2 cellular contexts compared by ENCODE assay signal in the genomic region with DNA sequence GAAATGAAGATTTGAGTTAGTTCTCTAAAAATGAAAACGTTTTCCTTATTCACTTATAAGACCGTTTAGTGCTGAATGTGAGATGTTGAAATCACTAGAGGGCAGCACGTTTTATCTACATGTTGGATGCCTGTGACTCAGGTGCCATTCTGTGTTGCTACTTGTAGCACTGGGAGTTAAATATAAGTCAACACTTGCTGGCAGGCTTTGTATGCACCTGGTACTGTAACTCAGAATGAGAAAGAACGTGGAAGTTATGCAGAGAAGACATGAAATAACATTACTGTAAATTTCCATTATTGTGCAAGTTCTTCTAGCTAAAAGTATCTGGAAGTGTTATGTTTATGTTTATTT.
TF ChIP-seq lines count a peak whose summit lies in the region.

No MANE protein-coding gene starts in this region.

TF ChIP-seq in K562, 482 proteins besides CTCF, POLR2A, EP300 and RAD21:
- TF ChIP-seq CEBPG (CRISPR knock-in tag; IDR thresholded peaks at IDR 0.05) (no peak), CEBPG (tag; conservative IDR thresholded peaks at IDR 0.05 in 1 of 2, IDR thresholded peaks at IDR 0.05 in 1 of 2) (peak; percentile 74 to 79), CREM (IDR thresholded peaks at IDR 0.05; ENCODE audit: low read depth) (no peak), CEBPB (tag; IDR thresholded peaks at IDR 0.05) (peak; percentile 92), GABPB1 (CRISPR knock-in tag; IDR thresholded peaks at IDR 0.05) (no peak), FOXK2 (conservative IDR thresholded peaks at IDR 0.05 in 1 of 2, IDR thresholded peaks at IDR 0.05 in 1 of 2; ENCODE audit: low read depth in 2 of 2) (0 out of 4 replicates have a peak, but pooled peaks of 1 of the 2 experiments have one; percentile 19)

TF ChIP-seq in HepG2, 621 proteins besides CTCF, POLR2A, EP300 and RAD21 (continued from another document):
- peak; percentile 48; the same call in 1 of the 2 replicates for TF ChIP-seq STAG1 (CRISPR knock-in tag; IDR thresholded peaks at IDR 0.05)
- peak; percentile 32 for TF ChIP-seq SMC3 (IDR thresholded peaks at IDR 0.05; ENCODE audit: low read length)
